Comparison of ENCODE assay signal across 1 cellular context in the genomic region with DNA sequence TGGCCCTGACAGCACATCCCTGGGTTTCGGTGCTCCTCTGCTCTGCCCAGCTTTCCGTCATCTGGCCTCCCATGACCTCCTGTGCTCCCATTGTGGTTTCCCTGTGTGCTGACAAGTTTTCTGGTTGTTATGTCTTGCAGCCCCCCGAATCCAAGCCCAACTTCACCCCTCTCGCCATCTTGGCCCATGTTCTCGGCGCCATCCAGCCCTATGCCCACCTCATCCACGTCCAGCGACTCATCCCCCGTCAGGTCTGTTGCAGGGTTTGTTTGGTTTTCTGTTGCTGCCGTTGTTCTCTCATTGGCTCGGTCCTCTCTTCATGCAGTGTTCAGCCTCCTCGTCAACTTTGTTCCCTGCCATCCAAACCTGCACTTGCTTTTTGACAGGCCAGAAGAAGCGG.
TF ChIP-seq lines count a peak whose summit lies in the region.

No MANE protein-coding gene starts in this region.

TF ChIP-seq in K562, 482 proteins besides CTCF, POLR2A, EP300 and RAD21 (continued from another document):
- TF ChIP-seq ZNF184 (CRISPR knock-in tag; IDR thresholded peaks at IDR 0.05) (no peak), CEBPB (tag; IDR thresholded peaks at IDR 0.05) (no peak), ZSCAN29 (IDR thresholded peaks at IDR 0.05) (no peak), ZNF431 (CRISPR knock-in tag; IDR thresholded peaks at IDR 0.05) (no peak), NELFE (IDR thresholded peaks at IDR 0.05; ENCODE audit: insufficient read depth, insufficient read length) (no peak), RHOXF2B (CRISPR knock-in tag; conservative IDR thresholded peaks at IDR 0.05) (no peak), HNRNPH1 (optimal IDR thresholded peaks at IDR 0.05; ENCODE audit: low read depth, low read length) (no peak), ZNF23 (CRISPR knock-in tag; IDR thresholded peaks at IDR 0.05) (no peak), MCM7 (IDR thresholded peaks at IDR 0.05) (no peak), SMAD4 (CRISPR knock-in tag; conservative IDR thresholded peaks at IDR 0.05) (no peak), HLTF (IDR thresholded peaks at IDR 0.05) (no peak), HNRNPUL1 (IDR thresholded peaks at IDR 0.05; ENCODE audit: low read length) (no peak)
- TF ChIP-seq, protein P1, sequence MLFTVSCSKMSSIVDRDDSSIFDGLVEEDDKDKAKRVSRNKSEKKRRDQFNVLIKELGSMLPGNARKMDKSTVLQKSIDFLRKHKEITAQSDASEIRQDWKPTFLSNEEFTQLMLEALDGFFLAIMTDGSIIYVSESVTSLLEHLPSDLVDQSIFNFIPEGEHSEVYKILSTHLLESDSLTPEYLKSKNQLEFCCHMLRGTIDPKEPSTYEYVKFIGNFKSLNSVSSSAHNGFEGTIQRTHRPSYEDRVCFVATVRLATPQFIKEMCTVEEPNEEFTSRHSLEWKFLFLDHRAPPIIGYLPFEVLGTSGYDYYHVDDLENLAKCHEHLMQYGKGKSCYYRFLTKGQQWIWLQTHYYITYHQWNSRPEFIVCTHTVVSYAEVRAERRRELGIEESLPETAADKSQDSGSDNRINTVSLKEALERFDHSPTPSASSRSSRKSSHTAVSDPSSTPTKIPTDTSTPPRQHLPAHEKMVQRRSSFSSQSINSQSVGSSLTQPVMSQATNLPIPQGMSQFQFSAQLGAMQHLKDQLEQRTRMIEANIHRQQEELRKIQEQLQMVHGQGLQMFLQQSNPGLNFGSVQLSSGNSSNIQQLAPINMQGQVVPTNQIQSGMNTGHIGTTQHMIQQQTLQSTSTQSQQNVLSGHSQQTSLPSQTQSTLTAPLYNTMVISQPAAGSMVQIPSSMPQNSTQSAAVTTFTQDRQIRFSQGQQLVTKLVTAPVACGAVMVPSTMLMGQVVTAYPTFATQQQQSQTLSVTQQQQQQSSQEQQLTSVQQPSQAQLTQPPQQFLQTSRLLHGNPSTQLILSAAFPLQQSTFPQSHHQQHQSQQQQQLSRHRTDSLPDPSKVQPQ (CRISPR knock-in tag; IDR thresholded peaks at IDR 0.05; ENCODE audit: borderline replicate concordance), result no peak
- TF ChIP-seq, protein P2, sequence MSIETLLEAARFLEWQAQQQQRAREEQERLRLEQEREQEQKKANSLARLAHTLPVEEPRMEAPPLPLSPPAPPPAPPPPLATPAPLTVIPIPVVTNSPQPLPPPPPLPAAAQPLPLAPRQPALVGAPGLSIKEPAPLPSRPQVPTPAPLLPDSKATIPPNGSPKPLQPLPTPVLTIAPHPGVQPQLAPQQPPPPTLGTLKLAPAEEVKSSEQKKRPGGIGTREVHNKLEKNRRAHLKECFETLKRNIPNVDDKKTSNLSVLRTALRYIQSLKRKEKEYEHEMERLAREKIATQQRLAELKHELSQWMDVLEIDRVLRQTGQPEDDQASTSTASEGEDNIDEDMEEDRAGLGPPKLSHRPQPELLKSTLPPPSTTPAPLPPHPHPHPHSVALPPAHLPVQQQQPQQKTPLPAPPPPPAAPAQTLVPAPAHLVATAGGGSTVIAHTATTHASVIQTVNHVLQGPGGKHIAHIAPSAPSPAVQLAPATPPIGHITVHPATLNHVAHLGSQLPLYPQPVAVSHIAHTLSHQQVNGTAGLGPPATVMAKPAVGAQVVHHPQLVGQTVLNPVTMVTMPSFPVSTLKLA (conservative IDR thresholded peaks at IDR 0.05), result no peak
